In genomic region chr10:33134011-33134751, GRCh38 we compare ENCODE assay signal across 9 cellular contexts.
DNase-seq lines count a peak whose midpoint lies in the region; ATAC-seq and TF ChIP-seq lines count a peak whose summit lies in the region.
"Had no signal": no experiment of that assay in that cellular context is flagged by ENCODE, and none has a peak within 500 bp of the region (broad histone marks: within the 10 kb centered on the region; RNA-seq: fewer than 3 reads in every experiment).

No MANE protein-coding gene starts in this region.

- 54 to 64% methylated on average over 11 of the region's 11 CpGs for WGBS in aorta, 2 donors

- TF ChIP-seq CTCF in activated B cell treated with CpG ODN at 0.5 μM for 24 hours (IDR thresholded peaks at IDR 0.05) (no peak), omental fat pad (IDR thresholded peaks at IDR 0.05) (no peak)

- no peak overlapping the region for H3K4me3 Mint-ChIP-seq in activated B cell treated with CpG ODN at 0.5 μM for 24 hours

- no peaks in the 10 kb centered on the region for H3K9me3 Mint-ChIP-seq in activated B cell treated with CpG ODN at 0.5 μM for 24 hours

- H3K4me1 ChIP-seq in aorta (ENCODE audit: control insufficient read depth in 1 of 2, insufficient read depth in 2 of 2, low read length in 2 of 2) = no peaks in the 10 kb centered on the region

- peak; percentile 69 for ATAC-seq in GM18508 (IDR thresholded peaks at IDR 0.05; ENCODE audit: insufficient read depth, unreplicated experiment)
- ATAC-seq in HG03045 (IDR thresholded peaks at IDR 0.05; ENCODE audit: unreplicated experiment) = peak; percentile 54
- peak; percentile 84 for ATAC-seq in activated B cell treated with CpG ODN at 0.5 μM for 24 hours (ENCODE audit: low read depth)
- peak; percentile 84 for ATAC-seq in omental fat pad (ENCODE audit: low FRiP score)
- peak; percentile 81 for ATAC-seq in aorta (ENCODE audit: low FRiP score)

- CTCF ChIA-PET in activated B cell treated with CpG ODN at 0.5 μM for 24 hours (lab: Charles Lee) = interaction anchor here (1.0 to 2.3 kb wide), 5 partner anchors 13 to 125 kb away, joined by 3 to 7 read pairs (median 3); no protein-coding TSS in a partner anchor

- peak overlapping the region; percentile 57 for H3K27ac Mint-ChIP-seq in activated B cell treated with CpG ODN at 0.5 μM for 24 hours

- no peaks in the 10 kb centered on the region for H3K36me3 Mint-ChIP-seq in activated B cell treated with CpG ODN at 0.5 μM for 24 hours (ENCODE audit: low read depth)

- H3K27ac ChIP-seq in caudate nucleus (ENCODE audit: low read depth, low read length) = no peak overlapping the region
- no peak overlapping the region for H3K27ac ChIP-seq in aorta (ENCODE audit: low read depth in 1 of 2, low read length in 2 of 2)
- H3K27ac ChIP-seq: vagina had no signal

- H3K36me3 ChIP-seq in aorta (ENCODE audit: control insufficient read depth in 1 of 2, insufficient read depth in 2 of 2, low read length in 1 of 2) = no peaks in the 10 kb centered on the region
- H3K36me3 ChIP-seq: vagina had no signal

- intact Hi-C loops in activated B cell treated with CpG ODN at 0.5 μM for 24 hours (cut with micrococcal nuclease) = loop anchor here (1.0 to 2.0 kb wide), 5 partner anchors 16 to 173 kb away; no protein-coding TSS in a partner anchor
- intact Hi-C loops in aorta (cut with DNase I) = no loop called here

- H3K4me1 Mint-ChIP-seq in activated B cell treated with CpG ODN at 0.5 μM for 24 hours = peaks cover 40% of the 10 kb centered on the region

- H3K27me3 Mint-ChIP-seq in activated B cell treated with CpG ODN at 0.5 μM for 24 hours = no peaks in the 10 kb centered on the region

- H3K4me3 ChIP-seq in aorta (ENCODE audit: low read length in 2 of 2) = no peak overlapping the region
- H3K4me3 ChIP-seq: vagina had no signal

- peak; percentile 21 for DNase-seq in activated B cell treated with CpG ODN at 0.5 μM for 24 hours
- peak in 34 of 61 donors; percentile 10 to 86 (median 44) for DNase-seq in caudate nucleus (lab: John Stamatoyannopoulos, UW)
- DNase-seq in omental fat pad (ENCODE audit: low spot score) = no peak
- peak in 1 of 2 donors; percentile 78 for DNase-seq in aorta
- no peak for DNase-seq in ecto neural progenitor cell (ENCODE audit: low spot score)
- no peak for DNase-seq in middle frontal gyrus (ENCODE audit: extremely low spot score, low spot score)

- H3K9me3 ChIP-seq in aorta (ENCODE audit: control insufficient read depth, low read length) = no peaks in the 10 kb centered on the region
- H3K9me3 ChIP-seq: vagina had no signal

- POLR2A ChIA-PET in activated B cell treated with CpG ODN at 0.5 μM for 24 hours (lab: Charles Lee) = interaction anchor here (0.5 to 1.0 kb wide), 4 partner anchors 17 to 1328 kb away, joined by 3 to 14 read pairs (median 3); no protein-coding TSS in a partner anchor

- no peaks in the 10 kb centered on the region for H3K27me3 ChIP-seq in aorta (ENCODE audit: control insufficient read depth in 1 of 2, insufficient read depth in 2 of 2, low read length in 1 of 2)
- H3K27me3 ChIP-seq: vagina had no signal

Comparison
In these comparisons a context has a peak if more than half of its experiments do, and no peak if none do; other contexts are left out.
1. DNase-seq: peak in activated B cell treated with CpG ODN at 0.5 μM for 24 hours (single experiment) and caudate nucleus (34 of 61); none in omental fat pad (single experiment), ecto neural progenitor cell (single experiment) and middle frontal gyrus (single experiment).
2. Peak in every context shown above with its lines, with median percentiles within 50 percentile points of each other: ATAC-seq.